In the genomic region with DNA sequence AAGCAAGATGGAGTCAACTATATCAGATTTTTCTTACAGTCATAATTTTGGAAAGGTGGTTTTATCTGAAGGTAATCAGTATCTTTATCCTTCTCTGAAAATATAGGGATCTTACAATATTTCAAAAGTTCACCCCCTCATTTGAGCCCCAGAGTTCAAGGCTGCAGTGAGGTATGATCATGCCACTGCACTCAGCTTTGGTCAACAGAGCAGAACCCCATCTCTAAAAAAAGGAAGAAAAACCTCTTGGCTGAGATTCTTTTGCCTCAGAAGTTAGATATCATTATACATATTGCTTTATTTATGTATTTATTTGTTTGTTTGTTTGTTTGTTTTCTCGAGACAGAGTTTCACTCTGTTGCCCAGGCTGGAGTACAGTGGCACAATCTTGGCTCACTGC, we compare ENCODE assay signal across 29 cellular contexts.
"Had no signal": no experiment of that assay in that cellular context is flagged by ENCODE, and none has a peak within 500 bp of the region (broad histone marks: within the 10 kb centered on the region; RNA-seq: fewer than 3 reads in every experiment).

No MANE protein-coding gene starts in this region.

- H3K4me3 Mint-ChIP-seq: natural killer cell; nephron; neural progenitor cell; stimulated activated effector memory CD8-positive, alpha-beta T cell treated with anti-CD3 and anti-CD28 coated beads, Interleukin-12 subunit alpha, Interleukin-12 subunit beta, amount 100 ng/mL, for 72 hours; stimulated activated naive B cell treated with anti-CD40 and anti-IgM and Interleukin-4, amounts not matched to agents 10 μg/mL and 1 μg/mL and 100 μg/mL, for 72 hours; stimulated activated naive CD8-positive, alpha-beta T cell treated with anti-CD3 and anti-CD28 coated beads, Interleukin-15, Interleukin-2, amounts not matched to agents 100 ng/mL and 50 ng/mL, for 24 hours had no signal

- ATAC-seq: natural killer cell; psoas muscle; right cardiac atrium; right lobe of liver; stimulated activated effector memory CD8-positive, alpha-beta T cell treated with anti-CD3 and anti-CD28 coated beads, Interleukin-12 subunit alpha, Interleukin-12 subunit beta, amount 100 ng/mL, for 72 hours; stimulated activated naive B cell treated with anti-CD40 and anti-IgM and Interleukin-4, amounts not matched to agents 10 μg/mL and 1 μg/mL and 100 μg/mL, for 72 hours had no signal

- DNase-seq: natural killer cell; occipital lobe; ovary; posterior cingulate gyrus; psoas muscle; right cardiac atrium; right lobe of liver; sigmoid colon; small intestine; stimulated activated CD4-positive, alpha-beta T cell treated with anti-CD3 and anti-CD28 coated beads, Interleukin-15, amount 100 ng/mL, for 24 hours; stimulated activated CD4-positive, alpha-beta T cell treated with anti-CD3 and anti-CD28 coated beads, Interleukin-2, amount 100 ng/mL, for 24 hours; stimulated activated CD4-positive, alpha-beta T cell treated with anti-CD3 and anti-CD28 coated beads, Interleukin-2, amount 100 ng/mL, for 48 hours; stimulated activated CD4-positive, alpha-beta T cell treated with anti-CD3 and anti-CD28 coated beads, Interleukin-4, amount 100 ng/mL, for 24 hours; stimulated activated naive B cell treated with anti-CD40 and anti-IgM and Interleukin-4, amounts not matched to agents 10 μg/mL and 1 μg/mL and 100 μg/mL, for 72 hours; stimulated activated naive CD4-positive, alpha-beta T cell treated with Interleukin-2 at 50 U/mL for 16 hours; stomach; thyroid gland; trophoblast cell; upper lobe of left lung had no signal

- H3K36me3 ChIP-seq: neural progenitor cell, ovary, right lobe of liver, sigmoid colon, stomach, thoracic aorta, thyroid gland, tibial nerve, upper lobe of left lung, vagina had no signal

- H3K27me3 ChIP-seq: neural progenitor cell, ovary, right lobe of liver, sigmoid colon, stomach, thyroid gland, tibial nerve, upper lobe of left lung, vagina had no signal

- H3K27ac ChIP-seq: neural progenitor cell, ovary, parathyroid adenoma, psoas muscle, right lobe of liver, sigmoid colon, stomach, thoracic aorta, thyroid gland, tibial nerve, upper lobe of left lung, vagina had no signal

- H3K9me3 ChIP-seq: ovary, psoas muscle, right lobe of liver, sigmoid colon, stomach, thoracic aorta, thyroid gland, tibial nerve, upper lobe of left lung, vagina had no signal

- H3K4me1 Mint-ChIP-seq: natural killer cell; nephron; neural progenitor cell; stimulated activated effector memory CD8-positive, alpha-beta T cell treated with anti-CD3 and anti-CD28 coated beads, Interleukin-12 subunit alpha, Interleukin-12 subunit beta, amount 100 ng/mL, for 72 hours had no signal

- H3K36me3 Mint-ChIP-seq: natural killer cell; neural progenitor cell; stimulated activated effector memory CD8-positive, alpha-beta T cell treated with anti-CD3 and anti-CD28 coated beads, Interleukin-12 subunit alpha, Interleukin-12 subunit beta, amount 100 ng/mL, for 72 hours; stimulated activated naive B cell treated with anti-CD40 and anti-IgM and Interleukin-4, amounts not matched to agents 10 μg/mL and 1 μg/mL and 100 μg/mL, for 72 hours had no signal

- H3K4me3 ChIP-seq: neural progenitor cell, ovary, psoas muscle, right lobe of liver, sigmoid colon, stomach, thoracic aorta, thyroid gland, tibial nerve, upper lobe of left lung, vagina had no signal

- H3K79me2 ChIP-seq: parathyroid adenoma had no signal

- H3K4me1 ChIP-seq: neural progenitor cell, parathyroid adenoma, psoas muscle, sigmoid colon, stomach, thyroid gland, tibial nerve, upper lobe of left lung, vagina had no signal

- H2AFZ ChIP-seq: neural progenitor cell, parathyroid adenoma had no signal

- H3K9ac ChIP-seq: neural progenitor cell, parathyroid adenoma had no signal

- H3K9me3 Mint-ChIP-seq: natural killer cell; nephron; neural progenitor cell; stimulated activated effector memory CD8-positive, alpha-beta T cell treated with anti-CD3 and anti-CD28 coated beads, Interleukin-12 subunit alpha, Interleukin-12 subunit beta, amount 100 ng/mL, for 72 hours; stimulated activated naive B cell treated with anti-CD40 and anti-IgM and Interleukin-4, amounts not matched to agents 10 μg/mL and 1 μg/mL and 100 μg/mL, for 72 hours; stimulated activated naive CD8-positive, alpha-beta T cell treated with anti-CD3 and anti-CD28 coated beads, Interleukin-15, Interleukin-2, amounts not matched to agents 100 ng/mL and 50 ng/mL, for 24 hours had no signal

- H3K4me2 ChIP-seq: neural progenitor cell had no signal

- H3K27me3 Mint-ChIP-seq: progenitor cell of endocrine pancreas; stimulated activated naive B cell treated with anti-CD40 and anti-IgM and Interleukin-4, amounts not matched to agents 10 μg/mL and 1 μg/mL and 100 μg/mL, for 72 hours; stimulated activated naive CD8-positive, alpha-beta T cell treated with anti-CD3 and anti-CD28 coated beads, Interleukin-15, Interleukin-2, amounts not matched to agents 100 ng/mL and 50 ng/mL, for 24 hours had no signal

- H3K27ac Mint-ChIP-seq: natural killer cell; nephron; neural progenitor cell; progenitor cell of endocrine pancreas; stimulated activated effector memory CD8-positive, alpha-beta T cell treated with anti-CD3 and anti-CD28 coated beads, Interleukin-12 subunit alpha, Interleukin-12 subunit beta, amount 100 ng/mL, for 72 hours; stimulated activated naive B cell treated with anti-CD40 and anti-IgM and Interleukin-4, amounts not matched to agents 10 μg/mL and 1 μg/mL and 100 μg/mL, for 72 hours; stimulated activated naive CD8-positive, alpha-beta T cell treated with anti-CD3 and anti-CD28 coated beads, Interleukin-15, Interleukin-2, amounts not matched to agents 100 ng/mL and 50 ng/mL, for 24 hours had no signal

- FAIRE-seq: small intestine, urothelium cell line had no signal
